Comparison of ENCODE assay signal across 8 cellular contexts in the genomic region with DNA sequence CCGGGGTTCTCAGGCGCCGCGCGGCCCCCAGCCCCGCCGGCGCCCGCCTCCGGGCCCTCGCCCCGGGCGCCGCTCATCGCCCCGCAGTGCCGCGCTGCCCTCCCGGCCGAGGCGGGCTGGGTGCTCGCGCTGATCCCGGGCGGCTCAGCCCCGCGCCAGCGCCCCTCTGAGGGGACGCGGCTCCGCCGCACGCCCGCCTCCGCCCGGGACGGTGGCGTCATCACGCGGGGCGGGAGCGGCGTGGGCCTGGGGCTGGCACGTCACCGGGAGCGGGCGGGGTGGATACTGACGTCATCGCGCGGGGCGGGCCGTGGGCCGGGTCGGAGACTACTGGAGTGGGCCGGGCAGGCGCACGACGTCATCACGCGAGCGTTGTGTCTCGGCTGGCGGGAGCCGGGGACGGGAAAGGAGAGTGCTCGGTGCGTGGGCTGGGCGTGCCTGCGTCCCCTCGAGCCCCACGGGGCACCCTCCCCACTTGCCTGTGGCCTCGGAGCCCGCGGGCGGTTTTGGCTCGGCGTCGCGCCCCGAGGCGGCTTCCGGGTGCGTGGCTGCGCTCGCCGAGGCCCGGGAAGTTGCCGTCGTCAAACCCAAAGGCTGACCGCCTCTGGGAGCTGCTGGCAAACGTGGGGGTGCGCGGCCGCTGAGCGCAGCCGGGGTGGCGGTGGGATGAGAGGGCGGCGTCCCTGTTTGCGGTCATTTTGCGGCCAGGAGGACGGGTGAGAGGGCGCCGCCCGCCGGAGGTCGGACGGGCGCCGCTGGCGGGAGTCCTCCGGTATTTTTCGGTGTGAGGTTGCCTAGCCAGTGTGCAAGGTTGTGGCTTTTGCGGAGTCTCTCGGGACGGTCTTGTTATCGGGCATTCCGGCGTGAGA. TPM values are rescaled to one million over a fixed set of nuclear protein-coding genes. Genes with fewer than 3 reads are reported as not detected.
DNase-seq lines count a peak whose midpoint lies in the region; ATAC-seq and TF ChIP-seq lines count a peak whose summit lies in the region.

ESYT2 (minus strand) TSS at position 168 of the 869 bp plus-strand sequence; CDS start at position 77, 91 bp downstream.

- peak within 1 kb of the TSS; percentile 81 for H3K4me3 ChIP-seq in AG10803 (ENCODE audit: low read length)
- peak within 1 kb of the TSS; percentile 98 for H3K4me3 ChIP-seq in kidney epithelial cell (ENCODE audit: low read depth, low read length)

- peak; percentile 97 for DNase-seq in AG10803 (ENCODE audit: low read depth)
- DNase-seq in NCI-H446 (lab: John Stamatoyannopoulos, UW): peak; percentile 87 to 96
- DNase-seq in cerebellar cortex (ENCODE audit: low spot score): peak; percentile 98
- DNase-seq in kidney epithelial cell (ENCODE audit: low read depth): peak; percentile 67
- peak; percentile 98 to 99 for DNase-seq in stimulated activated CD4-positive, alpha-beta T cell treated with anti-CD3 and anti-CD28 coated beads, Interleukin-1b, Interleukin-23, amount 100 ng/mL, for 1 hour (ENCODE audit: low read depth in 2 of 2)

- H3K27me3 ChIP-seq in kidney epithelial cell (ENCODE audit: control insufficient read depth, insufficient read depth, low read length): no peaks in the 10 kb centered on the region

- TF ChIP-seq CTCF in AG10803 (conservative IDR thresholded peaks at IDR 0.05; ENCODE audit: low read length) (no peak; the same call in 1 of the 2 replicates), kidney epithelial cell (IDR thresholded peaks at IDR 0.05; ENCODE audit: insufficient read depth, low read length, poor library complexity, severe bottlenecking) (peak; percentile 14)

- ATAC-seq in GM19023 (IDR thresholded peaks at IDR 0.05; ENCODE audit: unreplicated experiment) (peak; percentile 83), HG03280 (IDR thresholded peaks at IDR 0.05; ENCODE audit: unreplicated experiment) (peak; percentile 84)
- peak; percentile 87 for ATAC-seq in activated CD4-positive, CD25-positive, alpha-beta regulatory T cell treated with anti-CD3 and anti-CD28 coated beads, Interleukin-2, amount 50 U/mL, for 24 hours

- no peaks in the 10 kb centered on the region for H3K36me3 ChIP-seq in kidney epithelial cell (ENCODE audit: control insufficient read depth, insufficient read depth, low read length)

RNA-seq across cellular contexts. Expression of gene ESYT2, which starts in this region (rescaled TPM):
- 53.1 and 54.1 TPM in 2 replicates for total RNA-seq in kidney epithelial cell

Comparison
In these comparisons a context has a peak if more than half of its experiments do, and no peak if none do; other contexts are left out.
1. Peak in every context shown above with its lines: DNase-seq, ATAC-seq and H3K4me3 ChIP-seq.